In the genomic region with DNA sequence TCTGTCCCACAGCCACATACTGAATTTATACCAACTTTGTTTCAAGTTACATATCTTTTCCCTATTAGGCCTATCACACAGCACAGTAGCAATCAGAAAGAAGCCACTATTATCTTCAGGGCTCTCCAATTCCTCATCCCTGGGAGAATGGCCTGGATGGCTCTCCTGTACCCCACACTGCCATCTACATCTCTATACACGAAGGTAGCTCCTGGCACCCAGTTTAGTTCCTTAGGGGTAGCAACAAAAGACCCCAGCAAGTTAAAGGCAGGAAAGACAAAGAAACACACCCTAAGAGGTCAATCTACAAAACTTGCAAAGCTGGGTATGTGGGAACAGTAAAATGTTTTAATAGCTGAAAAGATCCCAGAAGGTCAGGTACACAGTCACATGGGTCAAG, we compare ENCODE assay signal across 21 cellular contexts.
"Had no signal": no experiment of that assay in that cellular context is flagged by ENCODE, and none has a peak within 500 bp of the region (broad histone marks: within the 10 kb centered on the region; RNA-seq: fewer than 3 reads in every experiment).

No MANE protein-coding gene starts in this region.

- H3K4me3 ChIP-seq: MG63 had no signal

- H3K9ac ChIP-seq: SK-N-SH had no signal

- H3K36me3 ChIP-seq: MG63 had no signal

- H3K27ac ChIP-seq: RWPE1 had no signal

- H3K27me3 ChIP-seq: MG63 had no signal

- H3K9me3 ChIP-seq: MG63, SK-N-SH had no signal

- DNase-seq: IMR-90, Karpas-422, KG1, MG63, NCI-H1092, NCI-H1105 treated with DMSO at 0.1 percent for 48 hours, NCI-H1436, NCI-H187, NCI-H2029, NCI-H2081 treated with DMSO at 0.1 percent for 48 hours, NCI-H2171, NCI-H226, NCI-H446, NCI-H510A, NCI-H524 treated with DMSO at 0.1 percent for 48 hours, NCI-H69, NCI-H774, PC-3, SHP77, SK-N-SH had no signal
